13 cellular contexts compared by ENCODE assay signal in the genomic region with DNA sequence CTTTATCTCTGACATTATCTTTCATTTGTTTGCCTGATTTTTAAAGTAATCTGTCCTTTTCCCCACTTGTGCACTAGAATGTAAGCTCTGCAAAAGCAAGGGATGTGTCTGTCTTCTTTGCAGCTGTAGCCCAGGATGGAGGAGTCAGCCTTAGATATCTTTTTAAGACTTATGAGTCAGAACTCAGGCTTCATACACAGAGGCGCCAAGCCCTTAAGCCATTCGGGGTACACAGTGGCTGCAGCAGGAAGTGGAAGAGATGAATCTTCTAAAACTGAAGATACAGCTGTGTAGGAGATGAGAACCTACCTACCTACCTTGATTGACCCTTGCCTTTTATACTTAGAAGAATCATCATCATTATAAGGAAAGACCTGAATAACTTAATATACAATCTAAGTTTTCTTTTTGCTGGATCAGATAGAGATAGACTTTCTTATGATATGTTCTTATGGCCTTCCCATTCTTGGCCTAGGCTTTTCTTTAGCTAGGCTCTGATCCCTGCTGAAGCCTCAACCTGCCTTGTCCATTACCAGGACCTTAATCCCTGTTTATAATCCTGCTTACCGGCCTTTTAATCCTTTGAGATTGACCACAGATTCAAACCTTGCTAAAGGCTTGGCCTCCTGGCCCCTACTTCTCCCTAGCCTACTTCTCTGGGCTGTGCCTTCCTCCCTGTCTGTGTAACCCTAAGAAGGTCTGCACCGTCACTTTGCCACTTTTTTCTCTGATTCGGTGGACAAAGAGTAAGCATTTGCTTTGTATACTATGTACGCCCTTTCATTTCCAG.
A peak's percentile ranks its signal among the peaks of the same experiment; 100 is the strongest.
DNase-seq lines count a peak whose midpoint lies in the region; ATAC-seq, FAIRE-seq and TF ChIP-seq lines count a peak whose summit lies in the region.
"Had no signal": no experiment of that assay in that cellular context is flagged by ENCODE, and none has a peak within 500 bp of the region (broad histone marks: within the 10 kb centered on the region; RNA-seq: fewer than 3 reads in every experiment).

No MANE protein-coding gene starts in this region.

- 81% methylated on average over 6 of the region's 6 CpGs for WGBS in esophagus muscularis mucosa

- peak; percentile 98 for FAIRE-seq in H54 (lab: Jason Lieb, UNC)

- no peak overlapping the region for H3K27ac Mint-ChIP-seq in stimulated activated memory B cell treated with anti-CD40 and anti-IgM and Interleukin-4, amounts not matched to agents 10 μg/mL and 1 μg/mL and 100 μg/mL, for 72 hours

- H3K4me3 ChIP-seq in ACC112 (ENCODE audit: low read depth, low read length) (no peak overlapping the region), fibroblast of the aortic adventitia (ENCODE audit: low read depth, low read length) (no peak overlapping the region), esophagus muscularis mucosa (no peak overlapping the region)

- intact Hi-C loops in esophagus muscularis mucosa (cut with DNase I) = no loop called here

- TF ChIP-seq POLR2A in H54 (IDR thresholded peaks at IDR 0.05; ENCODE audit: low read depth, low read length) = no peak
- TF ChIP-seq POLR2A in esophagus muscularis mucosa (IDR thresholded peaks at IDR 0.05; ENCODE audit: low read depth) = no peak

- TF ChIP-seq EP300 in esophagus muscularis mucosa (IDR thresholded peaks at IDR 0.05) = no peak

- no peaks in the 10 kb centered on the region for H3K36me3 Mint-ChIP-seq in stimulated activated memory B cell treated with anti-CD40 and anti-IgM and Interleukin-4, amounts not matched to agents 10 μg/mL and 1 μg/mL and 100 μg/mL, for 72 hours
- H3K36me3 Mint-ChIP-seq: CD4-positive, alpha-beta memory T cell had no signal

- H3K27me3 ChIP-seq in ACC112 (ENCODE audit: insufficient read depth, low read length) (no peaks in the 10 kb centered on the region), esophagus muscularis mucosa (no peaks in the 10 kb centered on the region)

- H3K36me3 ChIP-seq in ACC112 (ENCODE audit: insufficient read depth, low read length) = no peaks in the 10 kb centered on the region
- H3K36me3 ChIP-seq in esophagus muscularis mucosa = no peaks in the 10 kb centered on the region

- peak overlapping the region; percentile 40 for H2AFZ ChIP-seq in ACC112 (ENCODE audit: low read length, unreplicated experiment)

- H3K79me2 ChIP-seq in ACC112 (ENCODE audit: control insufficient read depth, insufficient read depth, low read length, unreplicated experiment) = no peaks in the 10 kb centered on the region

- DNase-seq in H54 (ENCODE audit: insufficient read length, low spot score) (peak; percentile 25), fibroblast of the aortic adventitia (ENCODE audit: low read depth) (peak; percentile 72), esophagus muscularis mucosa (ENCODE audit: extremely low spot score) (no peak), NCI-H1092 treated with DMSO at 0.1 percent for 48 hours (lab: John Stamatoyannopoulos, UW) (no peak)
- DNase-seq: activated naive CD4-positive, alpha-beta T cell treated with anti-CD3 and anti-CD28 coated beads, Interleukin-2, amount 50 U/mL, for 16 hours; CD4-positive, alpha-beta memory T cell; erythroblast; left ventricle myocardium superior; NCI-H2227 treated with DMSO at 0.1 percent for 48 hours had no signal

- H3K4me3 Mint-ChIP-seq in stimulated activated memory B cell treated with anti-CD40 and anti-IgM and Interleukin-4, amounts not matched to agents 10 μg/mL and 1 μg/mL and 100 μg/mL, for 72 hours = no peak overlapping the region
- H3K4me3 Mint-ChIP-seq: CD4-positive, alpha-beta memory T cell had no signal

- no peaks in the 10 kb centered on the region for H3K27me3 Mint-ChIP-seq in stimulated activated memory B cell treated with anti-CD40 and anti-IgM and Interleukin-4, amounts not matched to agents 10 μg/mL and 1 μg/mL and 100 μg/mL, for 72 hours

- no peaks in the 10 kb centered on the region for H3K4me1 Mint-ChIP-seq in stimulated activated memory B cell treated with anti-CD40 and anti-IgM and Interleukin-4, amounts not matched to agents 10 μg/mL and 1 μg/mL and 100 μg/mL, for 72 hours

- ATAC-seq in SK-N-SH treated with all-trans-retinoic acid at 6 μM for 48 hours (peak; percentile 71), GM21423 (IDR thresholded peaks at IDR 0.05; ENCODE audit: unreplicated experiment) (no peak)
- ATAC-seq in stimulated activated memory B cell treated with anti-CD40 and anti-IgM and Interleukin-4, amounts not matched to agents 10 μg/mL and 1 μg/mL and 100 μg/mL, for 72 hours = no peak
- ATAC-seq: left ventricle myocardium superior had no signal

- TF ChIP-seq CTCF in fibroblast of the aortic adventitia (IDR thresholded peaks at IDR 0.05; ENCODE audit: insufficient read depth, low read length) (no peak), esophagus muscularis mucosa (IDR thresholded peaks at IDR 0.05) (no peak)

- no peaks in the 10 kb centered on the region for H3K9me3 ChIP-seq in esophagus muscularis mucosa

- H3K4me1 ChIP-seq in ACC112 (ENCODE audit: control insufficient read depth, insufficient read depth, low read length, unreplicated experiment) = peaks cover 11% of the 10 kb centered on the region
- H3K4me1 ChIP-seq in esophagus muscularis mucosa = peaks cover 3 to 22% (median 20%) of the 10 kb centered on the region in 4 donors

- H3K27ac ChIP-seq in ACC112 (ENCODE audit: low read depth, low read length) (no peak overlapping the region), esophagus muscularis mucosa (replicated peaks in 1 of 4) (no peak overlapping the region)

- no peaks in the 10 kb centered on the region for H3K9me3 Mint-ChIP-seq in stimulated activated memory B cell treated with anti-CD40 and anti-IgM and Interleukin-4, amounts not matched to agents 10 μg/mL and 1 μg/mL and 100 μg/mL, for 72 hours

TF ChIP-seq in SK-N-SH treated with all-trans-retinoic acid at 6 μM for 48 hours, 23 proteins besides CTCF, POLR2A, EP300 and RAD21 (continues in another document):
- TF ChIP-seq, protein P1, sequence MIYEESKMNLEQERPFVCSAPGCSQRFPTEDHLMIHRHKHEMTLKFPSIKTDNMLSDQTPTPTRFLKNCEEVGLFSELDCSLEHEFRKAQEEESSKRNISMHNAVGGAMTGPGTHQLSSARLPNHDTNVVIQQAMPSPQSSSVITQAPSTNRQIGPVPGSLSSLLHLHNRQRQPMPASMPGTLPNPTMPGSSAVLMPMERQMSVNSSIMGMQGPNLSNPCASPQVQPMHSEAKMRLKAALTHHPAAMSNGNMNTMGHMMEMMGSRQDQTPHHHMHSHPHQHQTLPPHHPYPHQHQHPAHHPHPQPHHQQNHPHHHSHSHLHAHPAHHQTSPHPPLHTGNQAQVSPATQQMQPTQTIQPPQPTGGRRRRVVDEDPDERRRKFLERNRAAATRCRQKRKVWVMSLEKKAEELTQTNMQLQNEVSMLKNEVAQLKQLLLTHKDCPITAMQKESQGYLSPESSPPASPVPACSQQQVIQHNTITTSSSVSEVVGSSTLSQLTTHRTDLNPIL (CRISPR knock-in tag; IDR thresholded peaks at IDR 0.05; ENCODE audit: low read depth) = no peak
- TF ChIP-seq ZFP30 (CRISPR knock-in tag; IDR thresholded peaks at IDR 0.05) = no peak
- TF ChIP-seq, protein P2, sequence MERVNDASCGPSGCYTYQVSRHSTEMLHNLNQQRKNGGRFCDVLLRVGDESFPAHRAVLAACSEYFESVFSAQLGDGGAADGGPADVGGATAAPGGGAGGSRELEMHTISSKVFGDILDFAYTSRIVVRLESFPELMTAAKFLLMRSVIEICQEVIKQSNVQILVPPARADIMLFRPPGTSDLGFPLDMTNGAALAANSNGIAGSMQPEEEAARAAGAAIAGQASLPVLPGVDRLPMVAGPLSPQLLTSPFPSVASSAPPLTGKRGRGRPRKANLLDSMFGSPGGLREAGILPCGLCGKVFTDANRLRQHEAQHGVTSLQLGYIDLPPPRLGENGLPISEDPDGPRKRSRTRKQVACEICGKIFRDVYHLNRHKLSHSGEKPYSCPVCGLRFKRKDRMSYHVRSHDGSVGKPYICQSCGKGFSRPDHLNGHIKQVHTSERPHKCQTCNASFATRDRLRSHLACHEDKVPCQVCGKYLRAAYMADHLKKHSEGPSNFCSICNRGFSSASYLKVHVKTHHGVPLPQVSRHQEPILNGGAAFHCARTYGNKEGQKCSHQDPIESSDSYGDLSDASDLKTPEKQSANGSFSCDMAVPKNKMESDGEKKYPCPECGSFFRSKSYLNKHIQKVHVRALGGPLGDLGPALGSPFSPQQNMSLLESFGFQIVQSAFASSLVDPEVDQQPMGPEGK (CRISPR knock-in tag; IDR thresholded peaks at IDR 0.05; ENCODE audit: borderline replicate concordance) = no peak
- TF ChIP-seq TCF4 (CRISPR knock-in tag; IDR thresholded peaks at IDR 0.05; ENCODE audit: borderline replicate concordance) = no peak
- TF ChIP-seq ESRRG (CRISPR knock-in tag; IDR thresholded peaks at IDR 0.05) = no peak
- no peak for TF ChIP-seq BACH2 (CRISPR knock-in tag; IDR thresholded peaks at IDR 0.05; ENCODE audit: borderline replicate concordance)
- TF ChIP-seq PPARA (CRISPR knock-in tag; IDR thresholded peaks at IDR 0.05; ENCODE audit: borderline replicate concordance) = no peak
- TF ChIP-seq, protein P3, sequence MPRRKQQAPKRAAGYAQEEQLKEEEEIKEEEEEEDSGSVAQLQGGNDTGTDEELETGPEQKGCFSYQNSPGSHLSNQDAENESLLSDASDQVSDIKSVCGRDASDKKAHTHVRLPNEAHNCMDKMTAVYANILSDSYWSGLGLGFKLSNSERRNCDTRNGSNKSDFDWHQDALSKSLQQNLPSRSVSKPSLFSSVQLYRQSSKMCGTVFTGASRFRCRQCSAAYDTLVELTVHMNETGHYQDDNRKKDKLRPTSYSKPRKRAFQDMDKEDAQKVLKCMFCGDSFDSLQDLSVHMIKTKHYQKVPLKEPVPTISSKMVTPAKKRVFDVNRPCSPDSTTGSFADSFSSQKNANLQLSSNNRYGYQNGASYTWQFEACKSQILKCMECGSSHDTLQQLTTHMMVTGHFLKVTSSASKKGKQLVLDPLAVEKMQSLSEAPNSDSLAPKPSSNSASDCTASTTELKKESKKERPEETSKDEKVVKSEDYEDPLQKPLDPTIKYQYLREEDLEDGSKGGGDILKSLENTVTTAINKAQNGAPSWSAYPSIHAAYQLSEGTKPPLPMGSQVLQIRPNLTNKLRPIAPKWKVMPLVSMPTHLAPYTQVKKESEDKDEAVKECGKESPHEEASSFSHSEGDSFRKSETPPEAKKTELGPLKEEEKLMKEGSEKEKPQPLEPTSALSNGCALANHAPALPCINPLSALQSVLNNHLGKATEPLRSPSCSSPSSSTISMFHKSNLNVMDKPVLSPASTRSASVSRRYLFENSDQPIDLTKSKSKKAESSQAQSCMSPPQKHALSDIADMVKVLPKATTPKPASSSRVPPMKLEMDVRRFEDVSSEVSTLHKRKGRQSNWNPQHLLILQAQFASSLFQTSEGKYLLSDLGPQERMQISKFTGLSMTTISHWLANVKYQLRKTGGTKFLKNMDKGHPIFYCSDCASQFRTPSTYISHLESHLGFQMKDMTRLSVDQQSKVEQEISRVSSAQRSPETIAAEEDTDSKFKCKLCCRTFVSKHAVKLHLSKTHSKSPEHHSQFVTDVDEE (CRISPR knock-in tag; IDR thresholded peaks at IDR 0.05) = no peak
- no peak for TF ChIP-seq ZFP3 (CRISPR knock-in tag; IDR thresholded peaks at IDR 0.05)
- no peak for TF ChIP-seq ZNF565 (CRISPR knock-in tag; conservative IDR thresholded peaks at IDR 0.05; ENCODE audit: low read depth)
- no peak for TF ChIP-seq RARB (CRISPR knock-in tag; IDR thresholded peaks at IDR 0.05)
- TF ChIP-seq ARNTL (CRISPR knock-in tag; IDR thresholded peaks at IDR 0.05; ENCODE audit: borderline replicate concordance, low read depth) = no peak

Comparison
In these comparisons a context has a peak if more than half of its experiments do, and no peak if none do; other contexts are left out.
1. DNase-seq: peak in H54 (single experiment) and fibroblast of the aortic adventitia (single experiment); none in esophagus muscularis mucosa (single experiment) and NCI-H1092 treated with DMSO at 0.1 percent for 48 hours (single experiment).